ENCODE assay signal across 17 cellular contexts in the genomic region with DNA sequence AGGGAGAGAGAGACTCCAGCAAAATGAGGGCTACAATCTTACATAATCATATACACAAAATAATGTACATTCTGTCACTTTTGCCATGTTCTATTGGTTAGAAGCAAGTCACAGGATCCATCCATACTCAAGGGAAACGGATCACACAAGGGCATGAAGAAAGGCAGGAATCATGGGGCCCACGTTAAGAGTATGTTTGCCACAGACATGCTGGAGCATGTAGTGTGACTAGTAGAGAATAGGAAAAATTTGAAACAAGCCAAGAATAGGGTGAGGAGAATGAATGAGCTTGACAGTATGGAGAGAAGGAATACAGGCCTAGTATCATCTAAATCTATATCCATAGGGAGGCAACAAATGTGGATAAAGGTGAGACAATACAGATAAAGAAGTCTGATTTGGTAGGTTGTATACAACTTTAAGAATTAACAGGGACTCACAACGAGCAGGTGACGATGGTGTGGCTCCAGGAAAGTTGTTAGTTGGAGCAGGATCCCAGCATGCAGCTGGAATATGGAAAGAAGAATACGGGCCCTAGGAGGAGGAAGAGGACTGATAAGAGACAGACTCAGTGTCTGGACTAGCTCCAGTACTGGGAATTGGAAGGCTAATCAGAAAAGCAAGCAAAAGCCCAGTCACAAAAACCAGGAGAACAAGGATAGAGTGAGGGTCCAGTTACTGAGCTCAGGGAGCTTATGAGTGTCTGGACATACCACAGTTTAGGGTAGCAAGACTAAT.
A peak's percentile ranks its signal among the peaks of the same experiment; 100 is the strongest.
DNase-seq lines count a peak whose midpoint lies in the region; ATAC-seq, FAIRE-seq and TF ChIP-seq lines count a peak whose summit lies in the region.
"Had no signal": no experiment of that assay in that cellular context is flagged by ENCODE, and none has a peak within 500 bp of the region (broad histone marks: within the 10 kb centered on the region; RNA-seq: fewer than 3 reads in every experiment).

No MANE protein-coding gene starts in this region.

- CTCF ChIA-PET in H1 (lab: Charles Lee; ENCODE audit: partially characterized antibody), result interaction anchor here (0.6 to 2.2 kb wide), 4 partner anchors 11 to 24 kb away, joined by 3 to 9 read pairs (median 3); no protein-coding TSS in a partner anchor

- H4K8ac ChIP-seq in H1 (ENCODE audit: extremely low read depth, insufficient read depth, low read length), result no peak overlapping the region

- dilution Hi-C loops in keratinocyte (cut with MboI; ENCODE audit: extremely low pct_ligation_motif_present, low sequenced_read_pairs), result no loop called here

- no peak overlapping the region for H3K4ac ChIP-seq in H1 (replicated peaks; ENCODE audit: insufficient read length, low read depth, low read length)

- no peak overlapping the region for H3K27ac ChIP-seq in right atrium auricular region
- H3K27ac ChIP-seq in OCI-LY3 (ENCODE audit: low read length), result no peak overlapping the region
- H3K27ac ChIP-seq in H1 (ENCODE audit: low read depth, low read length), result no peak overlapping the region
- H3K27ac ChIP-seq in keratinocyte (ENCODE audit: control insufficient read depth, insufficient read depth, low read length), result no peak overlapping the region
- no peak overlapping the region for H3K27ac ChIP-seq in smooth muscle cell (ENCODE audit: low read depth)
- H3K27ac ChIP-seq: BLaER1 had no signal

- no peak overlapping the region for H2BK15ac ChIP-seq in H1 (ENCODE audit: low read length)

- no peak for TF ChIP-seq POLR2A in H1 (IDR thresholded peaks at IDR 0.05; ENCODE audit: control extremely low read depth in 1 of 2, low read depth in 2 of 2, low read length in 2 of 2)

- DNase-seq in Right ventricle myocardium inferior (ENCODE audit: missing footprints) (no peak), right atrium auricular region (ENCODE audit: low spot score) (no peak), H1 (ENCODE audit: low read depth in 1 of 2, low spot score in 2 of 2) (no peak), keratinocyte (ENCODE audit: low read depth, low spot score) (no peak), activated gamma-delta T cell treated with Interleukin-2 at 50 U/mL for 16 hours (no peak), smooth muscle cell (lab: John Stamatoyannopoulos, UW; ENCODE audit: unreplicated experiment) (no peak)
- DNase-seq in activated CD4-positive, alpha-beta T cell treated with anti-CD3 and anti-CD28 coated beads, Interleukin-2, amount 50 U/mL, for 4 hours, result no peak
- DNase-seq: 8988T; CD4-positive, alpha-beta memory T cell; DMS153; DMS79; GDM1; GOT3; H9 had no signal

- no peaks in the 10 kb centered on the region for H3K9me1 ChIP-seq in keratinocyte (ENCODE audit: control insufficient read depth, extremely low read depth, insufficient read depth, low read length)

- peak; percentile 34 for ATAC-seq in Right ventricle myocardium inferior
- ATAC-seq: HepG2 had no signal

- FAIRE-seq in H1 (lab: Jason Lieb, UNC) (no peak), keratinocyte (lab: Jason Lieb, UNC) (peak; percentile 64)

- H3K4me1 ChIP-seq in right atrium auricular region (peaks cover 0 to 18% of the 10 kb centered on the region in 2 donors), OCI-LY3 (ENCODE audit: low read length) (peaks cover 31% of the 10 kb centered on the region), H1 (replicated peaks in 1 of 4; ENCODE audit: control insufficient read depth in 3 of 4, insufficient read depth in 4 of 4, low read length in 3 of 4) (no peaks in the 10 kb centered on the region), keratinocyte (ENCODE audit: control insufficient read depth, extremely low read depth, insufficient read depth, low read length) (peaks cover 7% of the 10 kb centered on the region), smooth muscle cell (ENCODE audit: low read depth) (no peaks in the 10 kb centered on the region)
- H3K4me1 ChIP-seq: BLaER1 had no signal

- no peak overlapping the region for H2BK120ac ChIP-seq in H1 (replicated peaks; ENCODE audit: low read depth, low read length)

- H3K36me3 ChIP-seq in right atrium auricular region (no peaks in the 10 kb centered on the region), OCI-LY3 (replicated peaks; ENCODE audit: low read depth, low read length) (no peaks in the 10 kb centered on the region), H1 (ENCODE audit: control insufficient read depth in 2 of 4, insufficient read depth in 4 of 4, low read length in 3 of 4) (no peaks in the 10 kb centered on the region), keratinocyte (ENCODE audit: control insufficient read depth in 2 of 2, extremely low read depth in 1 of 2, insufficient read depth in 2 of 2, low read length in 2 of 2) (no peaks in the 10 kb centered on the region), smooth muscle cell (ENCODE audit: low read depth) (no peaks in the 10 kb centered on the region)
- H3K36me3 ChIP-seq: BLaER1 had no signal

- no peak overlapping the region for H2AK5ac ChIP-seq in H1 (ENCODE audit: low read depth, low read length)

- H4K91ac ChIP-seq in H1 (replicated peaks; ENCODE audit: insufficient read length, low read length), result no peak overlapping the region

- H3K23ac ChIP-seq in H1 (ENCODE audit: insufficient read length), result peak overlapping the region; percentile 23

- TF ChIP-seq CTCF in right atrium auricular region (IDR thresholded peaks at IDR 0.05), result no peak
- no peak for TF ChIP-seq CTCF in OCI-LY3 (IDR thresholded peaks at IDR 0.05; ENCODE audit: low read depth, low read length)
- TF ChIP-seq CTCF in H1 (IDR thresholded peaks at IDR 0.05; ENCODE audit: control extremely low read depth in 1 of 3, insufficient read depth in 1 of 3, low read depth in 1 of 3, low read length in 3 of 3), result no peak
- no peak for TF ChIP-seq CTCF in keratinocyte (optimal IDR thresholded peaks at IDR 0.05 in 1 of 3, IDR thresholded peaks at IDR 0.05 in 1 of 3, conservative IDR thresholded peaks at IDR 0.05 in 1 of 3; ENCODE audit: extremely low read depth in 1 of 3, insufficient read depth in 2 of 3, low read length in 3 of 3)
- no peak for TF ChIP-seq CTCF in smooth muscle cell (IDR thresholded peaks at IDR 0.05; ENCODE audit: borderline replicate concordance, insufficient read depth, poor library complexity, severe bottlenecking)

- H2BK20ac ChIP-seq in H1 (ENCODE audit: low read length), result no peak overlapping the region

- H4K20me1 ChIP-seq in OCI-LY3 (ENCODE audit: insufficient read depth, low read length) (no peaks in the 10 kb centered on the region), H1 (replicated peaks in 1 of 2; ENCODE audit: control insufficient read depth in 1 of 2, insufficient read depth in 2 of 2, low read length in 2 of 2) (peaks cover 0 to 2% of the 10 kb centered on the region in 2 experiments), keratinocyte (ENCODE audit: control insufficient read depth, extremely low read depth, insufficient read depth, low read length) (no peaks in the 10 kb centered on the region), smooth muscle cell (ENCODE audit: low read depth) (no peaks in the 10 kb centered on the region)
- H4K20me1 ChIP-seq: BLaER1 had no signal

- H2BK5ac ChIP-seq in H1 (ENCODE audit: low read depth, low read length), result no peak overlapping the region

- H3K27me3 ChIP-seq in right atrium auricular region (no peaks in the 10 kb centered on the region), OCI-LY3 (ENCODE audit: low read depth, low read length) (no peaks in the 10 kb centered on the region), H1 (replicated peaks in 1 of 4; ENCODE audit: control insufficient read depth in 3 of 4, extremely low read depth in 1 of 4, insufficient read depth in 3 of 4, low read length in 3 of 4) (no peaks in the 10 kb centered on the region), keratinocyte (ENCODE audit: control insufficient read depth, extremely low read depth, insufficient read depth, low read length) (no peaks in the 10 kb centered on the region), smooth muscle cell (ENCODE audit: low read depth) (no peaks in the 10 kb centered on the region)
- H3K27me3 ChIP-seq: BLaER1 had no signal

- H3K56ac ChIP-seq in H1 (replicated peaks; ENCODE audit: insufficient read length, low read depth, low read length), result no peak overlapping the region

- 86% methylated on average over 5 of the region's 5 CpGs; no CpG with 5 or more reads in 1 of the 2 experiments for WGBS in H1 (ENCODE audit: extremely low coverage in 1 of 2, insufficient coverage in 1 of 2, insufficient read length in 1 of 2, insufficient replicate concordance in 2 of 2, low coverage in 1 of 2, low lambda C conversion rate in 2 of 2, missing lambda C conversion rate in 1 of 2), 2 experiments
- WGBS in smooth muscle cell (ENCODE audit: low lambda C conversion rate), result 82% methylated on average over 5 of the region's 5 CpGs

- no peak for TF ChIP-seq EP300 in H1 (IDR thresholded peaks at IDR 0.05; ENCODE audit: borderline replicate concordance in 1 of 2, low read depth in 2 of 2, low read length in 2 of 2)

- 0 out of 2 replicates have a peak overlapping the region, but pooled peaks have one; percentile 15 for H3K4me2 ChIP-seq in OCI-LY3 (ENCODE audit: low read length)
- no peak overlapping the region for H3K4me2 ChIP-seq in H1 (ENCODE audit: insufficient read depth in 1 of 2, low read depth in 2 of 2, low read length in 2 of 2)
- H3K4me2 ChIP-seq in keratinocyte (ENCODE audit: control insufficient read depth, extremely low read depth, insufficient read depth, low read depth, low read length), result no peak overlapping the region
- H3K4me2 ChIP-seq in smooth muscle cell, result no peak overlapping the region
- H3K4me2 ChIP-seq: BLaER1 had no signal

- H4K5ac ChIP-seq in H1 (ENCODE audit: insufficient read length, low read depth, low read length), result no peak overlapping the region

- H3K4me3 ChIP-seq in right atrium auricular region, result no peak overlapping the region
- no peak overlapping the region for H3K4me3 ChIP-seq in OCI-LY3 (ENCODE audit: low read length)
- H3K4me3 ChIP-seq in H1 (ENCODE audit: extremely low read depth in 1 of 4, insufficient read depth in 2 of 4, low read depth in 3 of 4, low read length in 4 of 4), result no peak overlapping the region
- no peak overlapping the region for H3K4me3 ChIP-seq in keratinocyte (ENCODE audit: control insufficient read depth in 2 of 3, extremely low read depth in 1 of 3, insufficient read depth in 2 of 3, low read depth in 1 of 3, low read length in 3 of 3)
- no peak overlapping the region for H3K4me3 ChIP-seq in smooth muscle cell
- H3K4me3 ChIP-seq: BLaER1 had no signal

- intact Hi-C loops in Right ventricle myocardium inferior (cut with DNase I), result no loop called here

- POLR2A ChIA-PET in H1 (lab: Charles Lee; ENCODE audit: partially characterized antibody), result interaction anchor here (2.1 kb wide), 1 partner anchor 10 kb away, joined by 5 read pairs; no protein-coding TSS in a partner anchor

- H3K18ac ChIP-seq in H1 (ENCODE audit: extremely low read depth, low read length), result no peak overlapping the region

- H3K14ac ChIP-seq in H1 (ENCODE audit: insufficient read length), result no peak overlapping the region

- H3K9me3 ChIP-seq in right atrium auricular region (no peaks in the 10 kb centered on the region), OCI-LY3 (ENCODE audit: insufficient read depth, low read length) (no peaks in the 10 kb centered on the region), H1 (ENCODE audit: insufficient read depth in 2 of 2, low read depth in 1 of 2, low read length in 1 of 2) (no peaks in the 10 kb centered on the region), keratinocyte (ENCODE audit: control insufficient read depth, low read depth, low read length) (no peaks in the 10 kb centered on the region), smooth muscle cell (replicated peaks; ENCODE audit: low read depth) (no peaks in the 10 kb centered on the region)
- H3K9me3 ChIP-seq: BLaER1 had no signal

- no peak for TF ChIP-seq RAD21 in H1 (IDR thresholded peaks at IDR 0.05 in 1 of 2, conservative IDR thresholded peaks at IDR 0.05 in 1 of 2; ENCODE audit: low read depth in 2 of 2, low read length in 2 of 2)

- no peak overlapping the region for H2BK12ac ChIP-seq in H1 (ENCODE audit: low read depth, low read length)

- no peaks in the 10 kb centered on the region for H3K23me2 ChIP-seq in H1 (ENCODE audit: low read depth, low read length)

- no peaks in the 10 kb centered on the region for H3F3A ChIP-seq in smooth muscle cell (ENCODE audit: low read depth)

- H3K9ac ChIP-seq in OCI-LY3 (ENCODE audit: low read length), result no peak overlapping the region
- H3K9ac ChIP-seq in H1 (replicated peaks in 1 of 4; ENCODE audit: extremely low read depth in 1 of 4, low read depth in 3 of 4, low read length in 3 of 4), result no peak overlapping the region
- H3K9ac ChIP-seq in keratinocyte (ENCODE audit: control insufficient read depth, extremely low read depth, insufficient read depth, low read length), result no peak overlapping the region
- H3K9ac ChIP-seq in smooth muscle cell (ENCODE audit: low read depth), result no peak overlapping the region
- H3K9ac ChIP-seq: BLaER1 had no signal

- no peaks in the 10 kb centered on the region for H3K79me1 ChIP-seq in H1 (ENCODE audit: low read depth, low read length)

- no peaks in the 10 kb centered on the region for H3K79me2 ChIP-seq in OCI-LY3 (ENCODE audit: low read length)
- no peaks in the 10 kb centered on the region for H3K79me2 ChIP-seq in H1 (ENCODE audit: control insufficient read depth in 1 of 2, insufficient read depth in 2 of 2, low read length in 2 of 2)
- H3K79me2 ChIP-seq in keratinocyte (ENCODE audit: control insufficient read depth, insufficient read depth, low read length), result no peaks in the 10 kb centered on the region
- no peaks in the 10 kb centered on the region for H3K79me2 ChIP-seq in smooth muscle cell (ENCODE audit: low read depth)

- H2AFZ ChIP-seq in OCI-LY3 (ENCODE audit: low read depth, low read length), result no peak overlapping the region
- H2AFZ ChIP-seq in H1 (ENCODE audit: low read length), result no peak overlapping the region
- H2AFZ ChIP-seq in keratinocyte (ENCODE audit: control insufficient read depth, low read length), result no peak overlapping the region
- no peak overlapping the region for H2AFZ ChIP-seq in smooth muscle cell (ENCODE audit: low read depth)
